Comparison of ENCODE assay signal across 1 cellular context in the genomic region with DNA sequence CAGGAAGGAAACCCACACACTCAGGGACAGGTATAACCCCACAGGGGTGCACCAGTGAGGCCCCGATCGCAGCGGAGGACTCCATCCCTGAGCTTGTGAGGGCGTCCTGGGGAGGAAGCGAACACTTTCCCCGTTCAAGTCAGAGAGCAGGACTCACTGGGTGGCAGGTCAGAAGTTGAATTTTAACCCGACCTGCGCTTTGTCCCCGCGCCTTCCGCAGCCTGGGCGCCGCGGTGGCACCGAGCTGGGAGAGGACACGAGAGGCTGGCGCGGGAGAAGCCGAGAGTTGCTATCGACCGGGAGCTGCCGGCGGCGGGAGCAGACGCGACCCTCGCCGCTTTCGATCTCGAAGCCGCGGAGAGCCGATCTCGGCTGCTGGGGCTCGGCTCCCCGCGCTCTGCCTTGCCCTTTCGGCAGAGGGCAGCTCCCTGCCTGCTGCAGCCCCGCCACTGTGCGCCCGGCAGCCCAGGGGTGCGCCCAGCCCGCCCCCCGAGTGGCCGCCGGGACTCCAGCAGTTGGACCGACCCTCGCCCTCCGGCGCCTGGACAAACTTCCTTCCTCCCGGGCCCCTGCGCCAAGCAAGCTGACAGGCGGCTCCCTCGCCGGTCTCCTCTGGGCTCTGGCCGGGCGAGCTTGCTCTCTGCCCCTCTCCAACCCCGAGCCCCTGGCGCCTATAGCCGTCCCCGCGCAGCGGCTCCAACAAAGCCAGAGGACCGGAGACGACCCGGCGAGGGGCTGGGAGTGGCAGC.
TF ChIP-seq lines count a peak whose summit lies in the region.

No MANE protein-coding gene starts in this region.

TF ChIP-seq in HCT116, 20 proteins besides CTCF, POLR2A, EP300 and RAD21:
- TF ChIP-seq TCF7L2 (IDR thresholded peaks at IDR 0.05; ENCODE audit: borderline replicate concordance, extremely low read depth, insufficient read depth, insufficient read length), result no peak
- no peak for TF ChIP-seq FOSL1 (IDR thresholded peaks at IDR 0.05; ENCODE audit: low read depth)
- TF ChIP-seq SRF (IDR thresholded peaks at IDR 0.05; ENCODE audit: low read depth), result no peak
- TF ChIP-seq CEBPB (IDR thresholded peaks at IDR 0.05; ENCODE audit: low read depth), result no peak
- TF ChIP-seq SP1 (IDR thresholded peaks at IDR 0.05; ENCODE audit: low read depth), result no peak
- TF ChIP-seq JUND (IDR thresholded peaks at IDR 0.05), result no peak
- no peak for TF ChIP-seq ELF1 (IDR thresholded peaks at IDR 0.05; ENCODE audit: borderline replicate concordance, low read depth)
- TF ChIP-seq, protein P1, sequence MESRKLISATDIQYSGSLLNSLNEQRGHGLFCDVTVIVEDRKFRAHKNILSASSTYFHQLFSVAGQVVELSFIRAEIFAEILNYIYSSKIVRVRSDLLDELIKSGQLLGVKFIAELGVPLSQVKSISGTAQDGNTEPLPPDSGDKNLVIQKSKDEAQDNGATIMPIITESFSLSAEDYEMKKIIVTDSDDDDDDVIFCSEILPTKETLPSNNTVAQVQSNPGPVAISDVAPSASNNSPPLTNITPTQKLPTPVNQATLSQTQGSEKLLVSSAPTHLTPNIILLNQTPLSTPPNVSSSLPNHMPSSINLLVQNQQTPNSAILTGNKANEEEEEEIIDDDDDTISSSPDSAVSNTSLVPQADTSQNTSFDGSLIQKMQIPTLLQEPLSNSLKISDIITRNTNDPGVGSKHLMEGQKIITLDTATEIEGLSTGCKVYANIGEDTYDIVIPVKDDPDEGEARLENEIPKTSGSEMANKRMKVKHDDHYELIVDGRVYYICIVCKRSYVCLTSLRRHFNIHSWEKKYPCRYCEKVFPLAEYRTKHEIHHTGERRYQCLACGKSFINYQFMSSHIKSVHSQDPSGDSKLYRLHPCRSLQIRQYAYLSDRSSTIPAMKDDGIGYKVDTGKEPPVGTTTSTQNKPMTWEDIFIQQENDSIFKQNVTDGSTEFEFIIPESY (IDR thresholded peaks at IDR 0.05; ENCODE audit: extremely low read depth, insufficient replicate concordance, low read length), result no peak
- TF ChIP-seq YY1 (IDR thresholded peaks at IDR 0.05; ENCODE audit: extremely low read depth, insufficient replicate concordance, low read depth, low read length), result no peak
- TF ChIP-seq, protein P2, sequence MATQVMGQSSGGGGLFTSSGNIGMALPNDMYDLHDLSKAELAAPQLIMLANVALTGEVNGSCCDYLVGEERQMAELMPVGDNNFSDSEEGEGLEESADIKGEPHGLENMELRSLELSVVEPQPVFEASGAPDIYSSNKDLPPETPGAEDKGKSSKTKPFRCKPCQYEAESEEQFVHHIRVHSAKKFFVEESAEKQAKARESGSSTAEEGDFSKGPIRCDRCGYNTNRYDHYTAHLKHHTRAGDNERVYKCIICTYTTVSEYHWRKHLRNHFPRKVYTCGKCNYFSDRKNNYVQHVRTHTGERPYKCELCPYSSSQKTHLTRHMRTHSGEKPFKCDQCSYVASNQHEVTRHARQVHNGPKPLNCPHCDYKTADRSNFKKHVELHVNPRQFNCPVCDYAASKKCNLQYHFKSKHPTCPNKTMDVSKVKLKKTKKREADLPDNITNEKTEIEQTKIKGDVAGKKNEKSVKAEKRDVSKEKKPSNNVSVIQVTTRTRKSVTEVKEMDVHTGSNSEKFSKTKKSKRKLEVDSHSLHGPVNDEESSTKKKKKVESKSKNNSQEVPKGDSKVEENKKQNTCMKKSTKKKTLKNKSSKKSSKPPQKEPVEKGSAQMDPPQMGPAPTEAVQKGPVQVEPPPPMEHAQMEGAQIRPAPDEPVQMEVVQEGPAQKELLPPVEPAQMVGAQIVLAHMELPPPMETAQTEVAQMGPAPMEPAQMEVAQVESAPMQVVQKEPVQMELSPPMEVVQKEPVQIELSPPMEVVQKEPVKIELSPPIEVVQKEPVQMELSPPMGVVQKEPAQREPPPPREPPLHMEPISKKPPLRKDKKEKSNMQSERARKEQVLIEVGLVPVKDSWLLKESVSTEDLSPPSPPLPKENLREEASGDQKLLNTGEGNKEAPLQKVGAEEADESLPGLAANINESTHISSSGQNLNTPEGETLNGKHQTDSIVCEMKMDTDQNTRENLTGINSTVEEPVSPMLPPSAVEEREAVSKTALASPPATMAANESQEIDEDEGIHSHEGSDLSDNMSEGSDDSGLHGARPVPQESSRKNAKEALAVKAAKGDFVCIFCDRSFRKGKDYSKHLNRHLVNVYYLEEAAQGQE (IDR thresholded peaks at IDR 0.05; ENCODE audit: low read depth), result no peak
- no peak for TF ChIP-seq ZNF274 (IDR thresholded peaks at IDR 0.05; ENCODE audit: low read depth, low read length)
- no peak for TF ChIP-seq EZH2phosphoT487 (IDR thresholded peaks at IDR 0.05; ENCODE audit: borderline replicate concordance)
- TF ChIP-seq CBX3 (IDR thresholded peaks at IDR 0.05; ENCODE audit: low read depth), result no peak
